In genomic region chrX:12360389-12360788, GRCh38 we compare ENCODE assay signal across 19 cellular contexts.
DNase-seq lines count a peak whose midpoint lies in the region; ATAC-seq, FAIRE-seq and TF ChIP-seq lines count a peak whose summit lies in the region.
"Had no signal": no experiment of that assay in that cellular context is flagged by ENCODE, and none has a peak within 500 bp of the region (broad histone marks: within the 10 kb centered on the region; RNA-seq: fewer than 3 reads in every experiment).

No MANE protein-coding gene starts in this region.

- peaks cover 24% of the 10 kb centered on the region for H3K4me1 ChIP-seq in keratinocyte (ENCODE audit: control insufficient read depth, extremely low read depth, insufficient read depth, low read length)
- H3K4me1 ChIP-seq: BLaER1 treated with 17β-estradiol and CSF1 and Interleukin-3, amounts not matched to agents 10 nM and 100 nM; HAP-1 had no signal

- H2AFZ ChIP-seq in keratinocyte (ENCODE audit: control insufficient read depth, low read length): peak overlapping the region; percentile 49

- H3K9ac ChIP-seq in keratinocyte (ENCODE audit: control insufficient read depth, extremely low read depth, insufficient read depth, low read length): no peak overlapping the region
- H3K9ac ChIP-seq: BLaER1 treated with 17β-estradiol and CSF1 and Interleukin-3, amounts not matched to agents 10 nM and 100 nM had no signal

- H3K4me2 ChIP-seq in keratinocyte (ENCODE audit: control insufficient read depth, extremely low read depth, insufficient read depth, low read depth, low read length): peak overlapping the region; percentile 51
- H3K4me2 ChIP-seq: BLaER1 treated with 17β-estradiol and CSF1 and Interleukin-3, amounts not matched to agents 10 nM and 100 nM had no signal

- H3K27ac ChIP-seq in AG04450 (ENCODE audit: low read depth, low read length) (no peak overlapping the region), keratinocyte (ENCODE audit: control insufficient read depth, insufficient read depth, low read length) (peak overlapping the region; percentile 66)
- H3K27ac ChIP-seq: BLaER1 treated with 17β-estradiol and CSF1 and Interleukin-3, amounts not matched to agents 10 nM and 100 nM; cardiac muscle cell had no signal

- CTCF ChIA-PET in AG04450 (lab: Charles Lee): no interaction called here

- H3K36me3 ChIP-seq in keratinocyte (ENCODE audit: control insufficient read depth in 2 of 2, extremely low read depth in 1 of 2, insufficient read depth in 2 of 2, low read length in 2 of 2): no peaks in the 10 kb centered on the region
- H3K36me3 ChIP-seq: BLaER1 treated with 17β-estradiol and CSF1 and Interleukin-3, amounts not matched to agents 10 nM and 100 nM; cardiac muscle cell; HAP-1 had no signal

- ATAC-seq in GM18909 (IDR thresholded peaks at IDR 0.05; ENCODE audit: poor library complexity, unreplicated experiment): no peak
- ATAC-seq: activated T-helper 17 cell treated with anti-CD3 and anti-CD28 coated beads, Interleukin-2, amount 50 U/mL, for 72 hours; Panc1 had no signal

- H3K9me3 ChIP-seq in AG04450 (ENCODE audit: control insufficient read depth, insufficient read depth, low read length) (no peaks in the 10 kb centered on the region), keratinocyte (ENCODE audit: control insufficient read depth, low read depth, low read length) (no peaks in the 10 kb centered on the region)
- H3K9me3 ChIP-seq: HAP-1 had no signal

- no peak overlapping the region for H3K4me3 ChIP-seq in AG04450 (ENCODE audit: low read depth, low read length)
- H3K4me3 ChIP-seq in astrocyte of the spinal cord (ENCODE audit: low read depth, low read length): no peak overlapping the region
- no peak overlapping the region for H3K4me3 ChIP-seq in keratinocyte (ENCODE audit: control insufficient read depth in 2 of 3, extremely low read depth in 1 of 3, insufficient read depth in 2 of 3, low read depth in 1 of 3, low read length in 3 of 3)
- H3K4me3 ChIP-seq: BLaER1 treated with 17β-estradiol and CSF1 and Interleukin-3, amounts not matched to agents 10 nM and 100 nM; cardiac muscle cell; HAP-1 had no signal

- POLR2A ChIA-PET in AG04450 (lab: Yijun Ruan, JAX): interaction anchor here (1.2 kb wide), 1 partner anchor 10 kb away, joined by 3 read pairs; no protein-coding TSS in a partner anchor

- dilution Hi-C loops in keratinocyte (cut with MboI; ENCODE audit: extremely low pct_ligation_motif_present, low sequenced_read_pairs): no loop called here

- H3K27me3 ChIP-seq in AG04450 (ENCODE audit: control insufficient read depth, insufficient read depth, low read length) (no peaks in the 10 kb centered on the region), keratinocyte (ENCODE audit: control insufficient read depth, extremely low read depth, insufficient read depth, low read length) (no peaks in the 10 kb centered on the region)
- H3K27me3 ChIP-seq: cardiac muscle cell had no signal

- no peaks in the 10 kb centered on the region for H4K20me1 ChIP-seq in keratinocyte (ENCODE audit: control insufficient read depth, extremely low read depth, insufficient read depth, low read length)

- no peaks in the 10 kb centered on the region for H3K9me1 ChIP-seq in keratinocyte (ENCODE audit: control insufficient read depth, extremely low read depth, insufficient read depth, low read length)

- peak; percentile 83 for FAIRE-seq in keratinocyte (lab: Jason Lieb, UNC)

- in situ Hi-C loops in astrocyte of the spinal cord (cut with HindIII; ENCODE audit: low sequenced_read_pairs): no loop called here

- DNase-seq in AG04450 (ENCODE audit: low read depth, low spot score) (peak; percentile 30), LHCN-M2 (ENCODE audit: low read depth) (peak; percentile 82), astrocyte of the spinal cord (ENCODE audit: low read depth, low spot score) (peak; percentile 45), keratinocyte (ENCODE audit: low read depth, low spot score) (peak; percentile 28), DMS79 (lab: John Stamatoyannopoulos, UW) (no peak), amygdala (lab: John Stamatoyannopoulos, UW) (no peak), HT-29 (ENCODE audit: low spot score) (no peak)
- DNase-seq: midbrain; NCI-H1048; NCI-H345; posterior cingulate gyrus; stimulated activated CD4-positive, alpha-beta T cell treated with anti-CD3 and anti-CD28 coated beads, Interleukin-2, amount 100 ng/mL, for 48 hours; T-helper 9 cell had no signal

- TF ChIP-seq CTCF in AG04450 (IDR thresholded peaks at IDR 0.05; ENCODE audit: low read depth, low read length) (no peak), astrocyte of the spinal cord (IDR thresholded peaks at IDR 0.05; ENCODE audit: low read depth, low read length) (no peak), keratinocyte (optimal IDR thresholded peaks at IDR 0.05 in 1 of 3, IDR thresholded peaks at IDR 0.05 in 1 of 3, conservative IDR thresholded peaks at IDR 0.05 in 1 of 3; ENCODE audit: extremely low read depth in 1 of 3, insufficient read depth in 2 of 3, low read length in 3 of 3) (no peak)

- H3K79me2 ChIP-seq in keratinocyte (ENCODE audit: control insufficient read depth, insufficient read depth, low read length): no peaks in the 10 kb centered on the region

Comparison
In these comparisons a context has a peak if more than half of its experiments do, and no peak if none do; other contexts are left out.
1. DNase-seq: peak in AG04450 (single experiment), LHCN-M2 (single experiment), astrocyte of the spinal cord (single experiment) and keratinocyte (single experiment); none in DMS79 (single experiment), amygdala (0 of 56) and HT-29 (single experiment).